ENCODE assay signal across 13 cellular contexts in the genomic region with DNA sequence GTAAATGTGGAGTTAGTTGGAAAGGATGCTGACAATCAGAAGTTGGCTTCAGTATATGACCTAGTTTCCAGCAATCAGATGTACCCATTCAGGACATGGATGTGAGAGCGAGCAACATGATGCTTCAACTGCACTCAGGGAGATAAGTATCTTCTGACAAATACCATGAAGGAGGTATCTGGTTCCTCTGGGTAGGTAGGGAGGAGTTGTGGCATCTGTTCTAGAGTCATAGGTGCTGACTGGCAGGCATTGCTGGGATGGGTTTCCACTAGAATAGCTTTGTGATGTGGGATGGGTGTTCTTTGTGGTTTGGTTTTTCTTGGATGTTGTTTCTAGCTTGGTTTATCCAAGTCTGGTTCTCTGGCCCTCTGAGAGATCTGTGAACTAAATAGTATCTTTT. TPM values are rescaled to one million over a fixed set of nuclear protein-coding genes. Genes with fewer than 3 reads are reported as not detected.
A peak's percentile ranks its signal among the peaks of the same experiment; 100 is the strongest.
DNase-seq lines count a peak whose midpoint lies in the region; ATAC-seq and TF ChIP-seq lines count a peak whose summit lies in the region.
"Had no signal": no experiment of that assay in that cellular context is flagged by ENCODE, and none has a peak within 500 bp of the region (broad histone marks: within the 10 kb centered on the region; RNA-seq: fewer than 3 reads in every experiment).

No MANE protein-coding gene starts in this region.

- H3K9ac ChIP-seq in endodermal cell (ENCODE audit: extremely low read depth, low read length, poor library complexity, severe bottlenecking): no peak overlapping the region

- 100% methylated on average over 1 of the region's 1 CpG for WGBS in endodermal cell (ENCODE audit: insufficient coverage in 1 of 2, insufficient read length in 1 of 2), 2 experiments
- WGBS in esophagus muscularis mucosa: no CpG with 5 or more reads among the region's 1 CpG

- DNase-seq in activated CD8-positive, alpha-beta memory T cell treated with anti-CD3 and anti-CD28 coated beads, Interleukin-2, amount 10 ng/mL, durations not matched to agents 7 days and 5 days: peak; percentile 48
- no peak for DNase-seq in activated CD8-positive, alpha-beta memory T cell treated with anti-CD3 and anti-CD28 coated beads, Interleukin-2, amount 50 U/mL, for 4 hours
- DNase-seq in endodermal cell (no peak), esophagus muscularis mucosa (ENCODE audit: extremely low spot score) (no peak)
- no peak for DNase-seq in stimulated activated naive CD8-positive, alpha-beta T cell treated with anti-CD3 and anti-CD28 coated beads, Interleukin-15, amount 100 ng/mL, for 72 hours
- DNase-seq: GDM1, heart left ventricle, NCI-H2081 treated with DMSO at 0.1 percent for 48 hours, right lobe of liver had no signal

- no peak for TF ChIP-seq POLR2A in esophagus muscularis mucosa (IDR thresholded peaks at IDR 0.05; ENCODE audit: low read depth)

- H3K36me3 Mint-ChIP-seq in activated CD8-positive, alpha-beta memory T cell treated with anti-CD3 and anti-CD28 coated beads, Interleukin-2, amount 10 ng/mL, durations not matched to agents 7 days and 5 days: peaks cover 19% of the 10 kb centered on the region
- H3K36me3 Mint-ChIP-seq in T-helper 1 cell treated with Interleukin-12 subunit alpha and Interleukin-12 subunit beta and Interleukin-4 antibody, amounts not matched to agents 30 μg/mL and 1 μg/mL, for 36 hours (ENCODE audit: low read depth): peaks cover 10% of the 10 kb centered on the region
- peaks cover 16% of the 10 kb centered on the region for H3K36me3 Mint-ChIP-seq in endodermal cell (ENCODE audit: low read depth)

- H3K27me3 ChIP-seq in endodermal cell (ENCODE audit: control insufficient read depth, insufficient read depth, low read length, poor library complexity, severe bottlenecking) (no peaks in the 10 kb centered on the region), esophagus muscularis mucosa (no peaks in the 10 kb centered on the region)
- H3K27me3 ChIP-seq: heart left ventricle, right lobe of liver had no signal

- CTCF ChIA-PET in activated CD8-positive, alpha-beta memory T cell treated with anti-CD3 and anti-CD28 coated beads, Interleukin-2, amount 10 ng/mL, durations not matched to agents 7 days and 5 days (lab: Charles Lee): interaction anchor here (1.1 to 1.4 kb wide), 3 partner anchors 8 to 228 kb away, joined by 3 to 12 read pairs (median 4); a partner anchor contains a TSS

- H3K36me3 ChIP-seq in endodermal cell (ENCODE audit: control insufficient read depth, insufficient read depth, low read length) (peaks cover 33% of the 10 kb centered on the region), esophagus muscularis mucosa (peaks cover 0 to 4% (median 0%) of the 10 kb centered on the region in 4 donors)
- H3K36me3 ChIP-seq: right lobe of liver had no signal

- H3K9me3 Mint-ChIP-seq in activated CD8-positive, alpha-beta memory T cell treated with anti-CD3 and anti-CD28 coated beads, Interleukin-2, amount 10 ng/mL, durations not matched to agents 7 days and 5 days (ENCODE audit: low read depth): no peaks in the 10 kb centered on the region
- H3K9me3 Mint-ChIP-seq in T-helper 1 cell treated with Interleukin-12 subunit alpha and Interleukin-12 subunit beta and Interleukin-4 antibody, amounts not matched to agents 30 μg/mL and 1 μg/mL, for 36 hours: peaks cover 6% of the 10 kb centered on the region
- peaks cover 11% of the 10 kb centered on the region for H3K9me3 Mint-ChIP-seq in endodermal cell
- H3K9me3 Mint-ChIP-seq in stimulated activated naive CD8-positive, alpha-beta T cell treated with anti-CD3 and anti-CD28 coated beads, Interleukin-15, amount 100 ng/mL, for 72 hours: peaks cover 0 to 5% of the 10 kb centered on the region in 2 donors

- H3K27ac ChIP-seq in endodermal cell (ENCODE audit: low read depth, low read length): no peak overlapping the region
- peak overlapping the region in 2 of 4 donors; percentile 22 to 100 for H3K27ac ChIP-seq in esophagus muscularis mucosa (replicated peaks in 1 of 4)
- H3K27ac ChIP-seq: right lobe of liver had no signal

- intact Hi-C loops in esophagus muscularis mucosa (cut with DNase I): no loop called here

- H3K27me3 Mint-ChIP-seq in activated CD8-positive, alpha-beta memory T cell treated with anti-CD3 and anti-CD28 coated beads, Interleukin-2, amount 10 ng/mL, durations not matched to agents 7 days and 5 days: no peaks in the 10 kb centered on the region
- H3K27me3 Mint-ChIP-seq in T-helper 1 cell treated with Interleukin-12 subunit alpha and Interleukin-12 subunit beta and Interleukin-4 antibody, amounts not matched to agents 30 μg/mL and 1 μg/mL, for 36 hours (ENCODE audit: low read depth): no peaks in the 10 kb centered on the region
- peaks cover 2% of the 10 kb centered on the region for H3K27me3 Mint-ChIP-seq in endodermal cell (ENCODE audit: insufficient read depth)
- H3K27me3 Mint-ChIP-seq in stimulated activated naive CD8-positive, alpha-beta T cell treated with anti-CD3 and anti-CD28 coated beads, Interleukin-15, amount 100 ng/mL, for 72 hours: no peaks in the 10 kb centered on the region

- TF ChIP-seq EP300 in esophagus muscularis mucosa (IDR thresholded peaks at IDR 0.05): no peak

- peak overlapping the region; percentile 26 for H3K4me3 Mint-ChIP-seq in activated CD8-positive, alpha-beta memory T cell treated with anti-CD3 and anti-CD28 coated beads, Interleukin-2, amount 10 ng/mL, durations not matched to agents 7 days and 5 days
- peak overlapping the region; percentile 28 for H3K4me3 Mint-ChIP-seq in T-helper 1 cell treated with Interleukin-12 subunit alpha and Interleukin-12 subunit beta and Interleukin-4 antibody, amounts not matched to agents 30 μg/mL and 1 μg/mL, for 36 hours
- no peak overlapping the region for H3K4me3 Mint-ChIP-seq in endodermal cell
- H3K4me3 Mint-ChIP-seq in stimulated activated naive CD8-positive, alpha-beta T cell treated with anti-CD3 and anti-CD28 coated beads, Interleukin-15, amount 100 ng/mL, for 72 hours: peak overlapping the region in 1 of 2 donors; percentile 62

- H3K27ac Mint-ChIP-seq in activated CD8-positive, alpha-beta memory T cell treated with anti-CD3 and anti-CD28 coated beads, Interleukin-2, amount 10 ng/mL, durations not matched to agents 7 days and 5 days: peak overlapping the region; percentile 84
- H3K27ac Mint-ChIP-seq in T-helper 1 cell treated with Interleukin-12 subunit alpha and Interleukin-12 subunit beta and Interleukin-4 antibody, amounts not matched to agents 30 μg/mL and 1 μg/mL, for 36 hours: peak overlapping the region; percentile 93
- H3K27ac Mint-ChIP-seq in endodermal cell: no peak overlapping the region
- peak overlapping the region; percentile 42 to 93 for H3K27ac Mint-ChIP-seq in stimulated activated naive CD8-positive, alpha-beta T cell treated with anti-CD3 and anti-CD28 coated beads, Interleukin-15, amount 100 ng/mL, for 72 hours

- H3K4me1 ChIP-seq in endodermal cell (ENCODE audit: control insufficient read depth, insufficient read depth, low read length) (no peaks in the 10 kb centered on the region), esophagus muscularis mucosa (peaks cover 8 to 39% (median 26%) of the 10 kb centered on the region in 4 donors)

- no peak for ATAC-seq in activated CD8-positive, alpha-beta memory T cell treated with anti-CD3 and anti-CD28 coated beads, Interleukin-2, amount 10 ng/mL, durations not matched to agents 7 days and 5 days
- ATAC-seq in stimulated activated naive CD8-positive, alpha-beta T cell treated with anti-CD3 and anti-CD28 coated beads, Interleukin-15, amount 100 ng/mL, for 72 hours: no peak
- ATAC-seq in GM18868 (IDR thresholded peaks at IDR 0.05; ENCODE audit: unreplicated experiment) (no peak), HG03469 (IDR thresholded peaks at IDR 0.05; ENCODE audit: unreplicated experiment) (no peak)
- ATAC-seq: heart left ventricle, right lobe of liver had no signal

- H3K4me1 Mint-ChIP-seq in activated CD8-positive, alpha-beta memory T cell treated with anti-CD3 and anti-CD28 coated beads, Interleukin-2, amount 10 ng/mL, durations not matched to agents 7 days and 5 days: peaks cover 39% of the 10 kb centered on the region
- peaks cover 39% of the 10 kb centered on the region for H3K4me1 Mint-ChIP-seq in T-helper 1 cell treated with Interleukin-12 subunit alpha and Interleukin-12 subunit beta and Interleukin-4 antibody, amounts not matched to agents 30 μg/mL and 1 μg/mL, for 36 hours (ENCODE audit: low read depth)
- peaks cover 13% of the 10 kb centered on the region for H3K4me1 Mint-ChIP-seq in endodermal cell
- H3K4me1 Mint-ChIP-seq in stimulated activated naive CD8-positive, alpha-beta T cell treated with anti-CD3 and anti-CD28 coated beads, Interleukin-15, amount 100 ng/mL, for 72 hours: peaks cover 40% of the 10 kb centered on the region

- TF ChIP-seq CTCF in endodermal cell (conservative IDR thresholded peaks at IDR 0.05): no peak
- TF ChIP-seq CTCF in esophagus muscularis mucosa (IDR thresholded peaks at IDR 0.05): no peak

- H3K4me3 ChIP-seq in endodermal cell (ENCODE audit: low read length) (peak overlapping the region; percentile 96), esophagus muscularis mucosa (no peak overlapping the region)
- H3K4me3 ChIP-seq: heart left ventricle, lung, right lobe of liver had no signal

- H3K9me3 ChIP-seq in endodermal cell (ENCODE audit: control insufficient read depth, low read length) (peaks cover 13% of the 10 kb centered on the region), esophagus muscularis mucosa (no peaks in the 10 kb centered on the region)
- H3K9me3 ChIP-seq: heart left ventricle, right lobe of liver had no signal

RNA-seq across cellular contexts. Expression of gene REV3L, which starts 3.9 kb away (rescaled TPM):
- 10 to 100 TPM; 23.7 to 24.3 TPM for total RNA-seq in activated CD8-positive, alpha-beta memory T cell treated with anti-CD3 and anti-CD28 coated beads, Interleukin-2, amount 10 ng/mL, durations not matched to agents 7 days and 5 days
- total RNA-seq in endodermal cell (10 to 100 TPM; 19.2 to 28.1 TPM), esophagus muscularis mucosa (10 to 100 TPM; 38.9 to 50.4 (median 45.3) TPM)
- polyA plus RNA-seq in endodermal cell (2013, experiment 1 of 2): 8.8 TPM
- 10.2 TPM for polyA plus RNA-seq in endodermal cell (2013, experiment 2 of 2)
